In the genomic region with DNA sequence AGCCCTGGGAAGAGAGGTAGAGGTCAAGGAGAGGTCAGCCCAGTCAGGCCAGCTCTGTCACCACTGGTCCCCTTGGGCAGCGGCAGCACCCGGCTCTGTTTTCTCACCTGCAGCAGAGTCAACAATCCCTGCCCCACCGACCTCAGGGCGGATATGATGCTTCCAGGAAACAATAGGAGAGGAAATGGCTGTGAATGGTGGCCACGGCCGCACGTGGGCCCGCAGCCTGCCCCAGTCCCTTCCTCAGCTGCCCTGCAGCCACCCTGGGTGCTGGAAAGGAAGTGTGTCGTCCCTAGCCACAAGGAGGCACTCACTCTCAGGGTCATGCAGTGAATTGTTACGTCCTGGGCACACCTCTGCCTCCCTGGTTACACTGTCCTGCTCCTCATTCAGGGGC, we compare ENCODE assay signal across 9 cellular contexts.
DNase-seq lines count a peak whose midpoint lies in the region; ATAC-seq, FAIRE-seq and TF ChIP-seq lines count a peak whose summit lies in the region.
"Had no signal": no experiment of that assay in that cellular context is flagged by ENCODE, and none has a peak within 500 bp of the region (broad histone marks: within the 10 kb centered on the region; RNA-seq: fewer than 3 reads in every experiment).

No MANE protein-coding gene starts in this region.

- H3K4me1 ChIP-seq in A549 (no peaks in the 10 kb centered on the region), gastroesophageal sphincter (peaks cover 0 to 11% (median 0%) of the 10 kb centered on the region in 3 donors)
- H3K4me1 ChIP-seq: adrenal gland had no signal

- TF ChIP-seq EP300 in A549 (IDR thresholded peaks at IDR 0.05) (no peak), gastroesophageal sphincter (IDR thresholded peaks at IDR 0.05) (no peak)

- peak; percentile 54 to 82; a peak in 3 of 6 replicates for ATAC-seq in A549
- ATAC-seq in gastroesophageal sphincter = peak; percentile 55
- no peak for ATAC-seq in stimulated activated naive B cell treated with anti-CD40 and anti-IgM and Interleukin-4, amounts not matched to agents 10 μg/mL and 1 μg/mL and 100 μg/mL, for 72 hours (replicated peaks)
- no peak for ATAC-seq in HG02981 (IDR thresholded peaks at IDR 0.05; ENCODE audit: unreplicated experiment)
- ATAC-seq in HG03025 (IDR thresholded peaks at IDR 0.05; ENCODE audit: low FRiP score, unreplicated experiment) = no peak

- CTCF ChIA-PET in A549 (lab: Yijun Ruan, JAX) = no interaction called here

- H3K36me3 Mint-ChIP-seq in stimulated activated naive B cell treated with anti-CD40 and anti-IgM and Interleukin-4, amounts not matched to agents 10 μg/mL and 1 μg/mL and 100 μg/mL, for 72 hours = peaks cover 49 to 71% of the 10 kb centered on the region in 2 donors

- no peaks in the 10 kb centered on the region for H3K27me3 ChIP-seq in gastroesophageal sphincter
- H3K27me3 ChIP-seq: adrenal gland had no signal

- WGBS in A549 (ENCODE audit: missing lambda C conversion rate) = 59% methylated on average over 4 of the region's 10 CpGs
- WGBS in gastroesophageal sphincter (ENCODE audit: low coverage in 1 of 2), 2 donors = 40 to 85% methylated on average over 1 to 2 of the region's 10 CpGs

- TF ChIP-seq RAD21 in A549 (conservative IDR thresholded peaks at IDR 0.05 in 1 of 2, IDR thresholded peaks at IDR 0.05 in 1 of 2) = peak; percentile 15 to 37; a peak in 2 of 5 replicates

- TF ChIP-seq CTCF in A549 (IDR thresholded peaks at IDR 0.05) (no peak), GM20000 (IDR thresholded peaks at IDR 0.05; ENCODE audit: extremely low read depth, missing control alignments) (peak; percentile 14), gastroesophageal sphincter (IDR thresholded peaks at IDR 0.05) (peak in 3 of 4 experiments; percentile 5 to 44 (median 14))

- H3K36me3 ChIP-seq in gastroesophageal sphincter = no peaks in the 10 kb centered on the region
- H3K36me3 ChIP-seq: adrenal gland had no signal

- DNase-seq in A549 (ENCODE audit: low read depth in 1 of 2, low spot score in 1 of 2) (peak in 1 of 2 experiments; percentile 18), GM20000 (ENCODE audit: low spot score) (peak; percentile 33), UCSD-AML1 (lab: John Stamatoyannopoulos, UW; ENCODE audit: unreplicated experiment) (peak; percentile 61), NCI-H1436 treated with DMSO at 0.1 percent for 48 hours (lab: John Stamatoyannopoulos, UW) (no peak)
- DNase-seq in stimulated activated naive B cell treated with anti-CD40 and anti-IgM and Interleukin-4, amounts not matched to agents 10 μg/mL and 1 μg/mL and 100 μg/mL, for 72 hours = no peak

- peaks cover 64 to 65% of the 10 kb centered on the region in 2 donors for H3K4me1 Mint-ChIP-seq in stimulated activated naive B cell treated with anti-CD40 and anti-IgM and Interleukin-4, amounts not matched to agents 10 μg/mL and 1 μg/mL and 100 μg/mL, for 72 hours

- TF ChIP-seq POLR2A in A549 (IDR thresholded peaks at IDR 0.05; ENCODE audit: low read length) (no peak), gastroesophageal sphincter (IDR thresholded peaks at IDR 0.05) (no peak)

- no peaks in the 10 kb centered on the region for H3K27me3 Mint-ChIP-seq in stimulated activated naive B cell treated with anti-CD40 and anti-IgM and Interleukin-4, amounts not matched to agents 10 μg/mL and 1 μg/mL and 100 μg/mL, for 72 hours

- H3K27ac Mint-ChIP-seq in stimulated activated naive B cell treated with anti-CD40 and anti-IgM and Interleukin-4, amounts not matched to agents 10 μg/mL and 1 μg/mL and 100 μg/mL, for 72 hours = peak overlapping the region; percentile 99

- H3K9me3 ChIP-seq in A549 = no peaks in the 10 kb centered on the region
- no peaks in the 10 kb centered on the region for H3K9me3 ChIP-seq in gastroesophageal sphincter
- H3K9me3 ChIP-seq: adrenal gland had no signal

- H3K27ac ChIP-seq in A549 = no peak overlapping the region
- H3K27ac ChIP-seq in gastroesophageal sphincter = no peak overlapping the region
- H3K27ac ChIP-seq: adrenal gland had no signal

- POLR2A ChIA-PET in A549 (lab: Yijun Ruan, JAX) = no interaction called here

- H3K9me3 Mint-ChIP-seq in stimulated activated naive B cell treated with anti-CD40 and anti-IgM and Interleukin-4, amounts not matched to agents 10 μg/mL and 1 μg/mL and 100 μg/mL, for 72 hours = peaks cover 3 to 10% of the 10 kb centered on the region in 2 donors

- H3K4me3 ChIP-seq in A549 = no peak overlapping the region
- no peak overlapping the region for H3K4me3 ChIP-seq in gastroesophageal sphincter
- H3K4me3 ChIP-seq: adrenal gland had no signal

- H3K4me2 ChIP-seq in A549 = no peak overlapping the region

- no peak for FAIRE-seq in A549 (lab: Jason Lieb, UNC)

- H3K4me3 Mint-ChIP-seq in stimulated activated naive B cell treated with anti-CD40 and anti-IgM and Interleukin-4, amounts not matched to agents 10 μg/mL and 1 μg/mL and 100 μg/mL, for 72 hours = peak overlapping the region; percentile 89 to 91

TF ChIP-seq in A549, 52 proteins besides CTCF, POLR2A, EP300 and RAD21:
- TF ChIP-seq CHD4 (IDR thresholded peaks at IDR 0.05; ENCODE audit: borderline replicate concordance) (no peak), SMC3 (IDR thresholded peaks at IDR 0.05) (0 out of 3 replicates have a peak, but pooled peaks have one; percentile 29)

Comparison
In these comparisons a context has a peak if more than half of its experiments do, and no peak if none do; other contexts are left out.
1. ATAC-seq: peak in A549 (2 of 2) and gastroesophageal sphincter (single experiment); none in stimulated activated naive B cell treated with anti-CD40 and anti-IgM and Interleukin-4, amounts not matched to agents 10 μg/mL and 1 μg/mL and 100 μg/mL, for 72 hours (0 of 2), HG02981 (single experiment) and HG03025 (single experiment).
2. DNase-seq: peak in GM20000 (single experiment) and UCSD-AML1 (single experiment); none in stimulated activated naive B cell treated with anti-CD40 and anti-IgM and Interleukin-4, amounts not matched to agents 10 μg/mL and 1 μg/mL and 100 μg/mL, for 72 hours (single experiment) and NCI-H1436 treated with DMSO at 0.1 percent for 48 hours (single experiment).